13 cellular contexts compared by ENCODE assay signal in genomic region chr7:99595111-99595745, GRCh38.
"Had no signal": no experiment of that assay in that cellular context is flagged by ENCODE, and none has a peak within 500 bp of the region (broad histone marks: within the 10 kb centered on the region; RNA-seq: fewer than 3 reads in every experiment).

No MANE protein-coding gene starts in this region.

- H3K27ac Mint-ChIP-seq: dendritic cell treated with granulocyte-macrophage colony-stimulating factor and Interleukin-4, amounts not matched to agents 40 ng/mL and 50 ng/mL, for 4 days; WTC11 had no signal

- H3K4me3 ChIP-seq: heart right ventricle, lower lobe of right lung, tibial artery, uterus had no signal

- H3K36me3 ChIP-seq: heart right ventricle, lower lobe of right lung, tibial artery, uterus had no signal

- DNase-seq: activated CD4-positive, alpha-beta T cell treated with anti-CD3 and anti-CD28 coated beads, Interleukin-2, amount 50 U/mL, for 1 hour; effector memory CD4-positive, alpha-beta T cell; foreskin melanocyte; heart right ventricle; left cardiac atrium; lower lobe of right lung; stimulated activated CD4-positive, alpha-beta T cell treated with anti-CD3 and anti-CD28 coated beads, Interleukin-12 subunit alpha, Interleukin-12 subunit beta, amount 100 ng/mL, for 4 hours; stimulated activated CD4-positive, alpha-beta T cell treated with anti-CD3 and anti-CD28 coated beads, Interleukin-2, amount 100 ng/mL, for 24 hours; tibial artery; uterus had no signal

- H3K9me3 ChIP-seq: heart right ventricle, lower lobe of right lung, tibial artery, uterus had no signal

- H3K36me3 Mint-ChIP-seq: WTC11 had no signal

- H3K9me3 Mint-ChIP-seq: dendritic cell treated with granulocyte-macrophage colony-stimulating factor and Interleukin-4, amounts not matched to agents 40 ng/mL and 50 ng/mL, for 4 days had no signal

- ATAC-seq: heart right ventricle, left cardiac atrium, lower lobe of right lung, WTC11 had no signal

- H3K4me1 ChIP-seq: heart right ventricle, lower lobe of right lung, parathyroid adenoma, tibial artery, uterus had no signal
